19 cellular contexts compared by ENCODE assay signal in the genomic region with DNA sequence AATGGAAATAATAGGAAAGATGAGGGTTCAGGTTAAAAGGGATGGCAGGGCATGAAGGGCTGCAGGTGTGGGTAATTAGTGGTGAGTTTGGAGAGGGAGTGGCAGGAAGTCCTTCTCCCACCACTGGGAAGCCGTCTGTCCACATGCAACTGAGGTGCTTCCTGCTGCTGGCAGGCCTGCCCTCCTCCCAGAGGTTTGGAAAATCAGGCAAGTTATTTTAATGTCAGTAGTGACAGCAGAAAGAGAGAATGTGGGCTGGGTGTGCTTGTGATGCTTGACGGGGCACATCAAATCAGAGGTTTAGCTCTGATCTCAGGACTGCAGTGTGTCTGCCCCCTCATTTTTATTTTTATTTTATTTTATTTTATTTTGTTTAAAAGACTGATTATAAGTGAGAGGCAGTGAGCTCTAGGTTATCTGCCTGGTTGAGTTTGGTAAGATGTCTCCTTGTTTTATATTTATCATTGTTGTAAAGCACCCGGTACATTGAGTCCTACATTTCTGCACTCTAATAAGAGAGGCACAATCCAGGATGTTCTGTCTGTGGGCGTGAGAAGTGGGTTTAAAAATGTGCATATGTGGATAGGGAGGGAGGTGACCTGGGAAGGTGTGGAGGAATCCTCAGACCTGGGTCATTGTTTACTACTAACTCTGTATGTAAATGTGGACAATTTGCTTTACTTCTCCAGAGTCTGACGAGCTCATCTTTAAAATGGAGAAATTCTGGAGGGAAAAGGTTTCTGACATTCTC.
DNase-seq lines count a peak whose midpoint lies in the region; ATAC-seq and TF ChIP-seq lines count a peak whose summit lies in the region.
"Had no signal": no experiment of that assay in that cellular context is flagged by ENCODE, and none has a peak within 500 bp of the region (broad histone marks: within the 10 kb centered on the region; RNA-seq: fewer than 3 reads in every experiment).

No MANE protein-coding gene starts in this region.

- ATAC-seq in PC-3 (peak; percentile 21), HG03439 (IDR thresholded peaks at IDR 0.05; ENCODE audit: unreplicated experiment) (no peak)
- ATAC-seq: A549; CD8-positive, alpha-beta T cell; T-cell had no signal

- H3K9me2 ChIP-seq in PC-3 (replicated peaks; ENCODE audit: low read length): no peaks in the 10 kb centered on the region
- H3K9me2 ChIP-seq: SK-N-SH had no signal

- WGBS in stomach, 5 donors: 81 to 93% (median 86%) methylated on average over 5 of the region's 5 CpGs

- H3K4me3 ChIP-seq in PC-3 (ENCODE audit: low read length) (no peak overlapping the region), stomach (no peak overlapping the region)
- H3K4me3 ChIP-seq: A549; BLaER1 treated with 17β-estradiol and CSF1 and Interleukin-3, amounts not matched to agents 10 nM and 100 nM had no signal

- H3K9ac ChIP-seq in PC-3 (ENCODE audit: low read length): no peak overlapping the region
- H3K9ac ChIP-seq: BLaER1 treated with 17β-estradiol and CSF1 and Interleukin-3, amounts not matched to agents 10 nM and 100 nM; SK-N-SH had no signal

- no peak for TF ChIP-seq EP300 in stomach (IDR thresholded peaks at IDR 0.05)

- CTCF ChIA-PET in PC-3 (lab: Charles Lee): no interaction called here

- no peaks in the 10 kb centered on the region for H3K79me2 ChIP-seq in PC-3 (ENCODE audit: low read length)

- POLR2A ChIA-PET in PC-3 (lab: Charles Lee; ENCODE audit: unreplicated experiment): no interaction called here

- H3K4me1 ChIP-seq in PC-3 (ENCODE audit: insufficient read depth, low read length) (no peaks in the 10 kb centered on the region), stomach (no peaks in the 10 kb centered on the region)
- H3K4me1 ChIP-seq: A549 had no signal

- no peaks in the 10 kb centered on the region for H3K36me3 ChIP-seq in PC-3 (ENCODE audit: low read depth, low read length)
- no peaks in the 10 kb centered on the region for H3K36me3 ChIP-seq in stomach
- H3K36me3 ChIP-seq: BLaER1 treated with 17β-estradiol and CSF1 and Interleukin-3, amounts not matched to agents 10 nM and 100 nM had no signal

- H3K9me3 ChIP-seq in PC-3 (ENCODE audit: low read length) (no peaks in the 10 kb centered on the region), stomach (no peaks in the 10 kb centered on the region)
- H3K9me3 ChIP-seq: A549; BLaER1 treated with 17β-estradiol and CSF1 and Interleukin-3, amounts not matched to agents 10 nM and 100 nM; SK-N-SH had no signal

- no peaks in the 10 kb centered on the region for H3F3A ChIP-seq in PC-3 (ENCODE audit: low read length, unreplicated experiment)

- TF ChIP-seq POLR2A in stomach (IDR thresholded peaks at IDR 0.05): no peak

- H4K20me1 ChIP-seq in PC-3 (ENCODE audit: low read length): no peaks in the 10 kb centered on the region
- H4K20me1 ChIP-seq: BLaER1 treated with 17β-estradiol and CSF1 and Interleukin-3, amounts not matched to agents 10 nM and 100 nM had no signal

- H3K27me3 ChIP-seq in PC-3 (ENCODE audit: low read length): peaks cover 78% of the 10 kb centered on the region
- H3K27me3 ChIP-seq in stomach: no peaks in the 10 kb centered on the region
- H3K27me3 ChIP-seq: BLaER1 treated with 17β-estradiol and CSF1 and Interleukin-3, amounts not matched to agents 10 nM and 100 nM had no signal

- intact Hi-C loops in PC-3 (cut with micrococcal nuclease): no loop called here
- intact Hi-C loops in stomach (cut with DNase I; ENCODE audit: low total_unique reads): no loop called here

- no peak for TF ChIP-seq CTCF in PC-3 (conservative IDR thresholded peaks at IDR 0.05; ENCODE audit: low read depth, low read length)
- no peak for TF ChIP-seq CTCF in stomach (IDR thresholded peaks at IDR 0.05)

- no peak overlapping the region for H3K4me2 ChIP-seq in PC-3 (ENCODE audit: low read length)
- H3K4me2 ChIP-seq: A549, SK-N-SH had no signal

- no peak overlapping the region for H3K27ac ChIP-seq in PC-3 (ENCODE audit: low read length)
- H3K27ac ChIP-seq in stomach: no peak overlapping the region
- H3K27ac ChIP-seq: A549; BLaER1 treated with 17β-estradiol and CSF1 and Interleukin-3, amounts not matched to agents 10 nM and 100 nM had no signal

- DNase-seq in COLO668 (lab: John Stamatoyannopoulos, UW; ENCODE audit: unreplicated experiment) (peak; percentile 32), NCI-H146 treated with DMSO at 0.1 percent for 48 hours (lab: John Stamatoyannopoulos, UW; ENCODE audit: unreplicated experiment) (peak; percentile 24), PC-3 (no peak), kidney glomerular epithelial cell (lab: John Stamatoyannopoulos, UW) (peak; percentile 28), Ammon's horn (ENCODE audit: low spot score) (no peak), stomach (no peak)
- no peak for DNase-seq in activated CD4-positive, alpha-beta T cell treated with anti-CD3 and anti-CD28 coated beads, Interleukin-2, amount 50 U/mL, for 48 hours
- DNase-seq: CD8-positive, alpha-beta T cell; H7; HFFc6; NCI-H2029 treated with DMSO at 0.1 percent for 48 hours; NCI-H226; RPMI8226; SHP77 treated with DMSO at 0.1 percent for 48 hours; SK-N-SH; T-cell had no signal

- no TSS peak for BruUV-seq in PC-3 (replicated peaks; lab: Mats Ljungman, UMichigan)

- no peak overlapping the region for H2AFZ ChIP-seq in PC-3 (ENCODE audit: low read length)

Comparison
In these comparisons a context has a peak if more than half of its experiments do, and no peak if none do; other contexts are left out.
1. DNase-seq: peak in COLO668 (single experiment), NCI-H146 treated with DMSO at 0.1 percent for 48 hours (single experiment) and kidney glomerular epithelial cell (single experiment); none in PC-3 (single experiment), Ammon's horn (single experiment), activated CD4-positive, alpha-beta T cell treated with anti-CD3 and anti-CD28 coated beads, Interleukin-2, amount 50 U/mL, for 48 hours (0 of 2) and stomach (single experiment).